ENCODE assay signal across 22 cellular contexts in the genomic region with DNA sequence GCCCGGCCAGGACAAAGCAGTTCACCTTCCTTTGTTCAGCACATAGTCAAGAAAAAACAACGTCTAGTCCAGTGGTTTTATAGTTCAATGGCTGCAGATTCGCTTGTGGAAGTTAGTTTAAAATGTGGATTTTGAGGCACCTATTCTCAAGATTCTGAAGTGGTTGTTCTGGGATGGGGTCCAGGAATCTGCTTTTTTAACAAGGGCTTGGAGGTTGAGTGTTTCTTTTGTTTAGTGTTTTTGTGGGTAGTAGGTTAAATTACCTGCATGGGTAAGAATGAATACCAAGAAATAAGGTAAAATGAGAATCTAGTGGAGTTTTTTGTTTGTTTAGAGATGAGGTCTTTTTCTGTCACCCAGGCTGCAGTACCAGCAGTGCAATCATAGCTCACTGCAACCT. TPM values are rescaled to one million over a fixed set of nuclear protein-coding genes. Genes with fewer than 3 reads are reported as not detected.
"Had no signal": no experiment of that assay in that cellular context is flagged by ENCODE, and none has a peak within 500 bp of the region (broad histone marks: within the 10 kb centered on the region; RNA-seq: fewer than 3 reads in every experiment).

No MANE protein-coding gene starts in this region.

- H3K27me3 ChIP-seq: esophagus squamous epithelium, gastrocnemius medialis, tibial nerve had no signal

- H3K27ac ChIP-seq: esophagus squamous epithelium, gastrocnemius medialis, left ventricle myocardium inferior, tibial nerve had no signal

- H3K4me1 ChIP-seq: esophagus squamous epithelium, gastrocnemius medialis, left ventricle myocardium inferior had no signal

- H3K36me3 ChIP-seq: esophagus squamous epithelium, gastrocnemius medialis, left ventricle myocardium inferior, tibial nerve had no signal

- H3K36me3 Mint-ChIP-seq: activated CD8-positive, alpha-beta memory T cell treated with anti-CD3 and anti-CD28 coated beads, Interleukin-2, amount 10 ng/mL, durations not matched to agents 7 days and 5 days; activated naive CD8-positive, alpha-beta T cell treated with anti-CD3 and anti-CD28 coated beads, Interleukin-2, amount 10 ng/mL, durations not matched to agents 7 days and 5 days; naive thymus-derived CD4-positive, alpha-beta T cell had no signal

- ATAC-seq: activated CD4-positive, CD25-positive, alpha-beta regulatory T cell treated with anti-CD3 and anti-CD28 coated beads, Interleukin-2, amount 50 U/mL, for 24 hours; activated CD8-positive, alpha-beta memory T cell treated with anti-CD3 and anti-CD28 coated beads, Interleukin-2, amount 10 ng/mL, durations not matched to agents 7 days and 5 days; activated CD8-positive, alpha-beta T cell treated with anti-CD3 and anti-CD28 coated beads for 36 hours; gastrocnemius medialis; naive thymus-derived CD4-positive, alpha-beta T cell had no signal

- H3K4me3 ChIP-seq: esophagus squamous epithelium, gastrocnemius medialis, left ventricle myocardium inferior, tibial nerve had no signal

- DNase-seq: activated CD4-positive, alpha-beta T cell treated with anti-CD3 and anti-CD28 coated beads, Interleukin-2, amount 10 ng/mL, durations not matched to agents 24 days and 14 days; activated CD8-positive, alpha-beta memory T cell treated with anti-CD3 and anti-CD28 coated beads, Interleukin-2, amount 10 ng/mL, durations not matched to agents 7 days and 5 days; activated CD8-positive, alpha-beta T cell treated with anti-CD3 and anti-CD28 coated beads for 36 hours; activated gamma-delta T cell treated with Interleukin-2 at 50 U/mL for 16 hours; activated naive CD8-positive, alpha-beta T cell treated with anti-CD3 and anti-CD28 coated beads, Interleukin-2, amount 10 ng/mL, durations not matched to agents 7 days and 5 days; amygdala; cortex of kidney; endodermal cell; esophagus squamous epithelium; gastrocnemius medialis; hypothalamus; left ventricle myocardium inferior; naive thymus-derived CD4-positive, alpha-beta T cell; stimulated activated CD4-positive, alpha-beta T cell treated with anti-CD3 and anti-CD28 coated beads, Interleukin-12 subunit alpha, Interleukin-12 subunit beta, amount 100 ng/mL, for 4 hours; stimulated activated CD4-positive, alpha-beta T cell treated with anti-CD3 and anti-CD28 coated beads, Interleukin-4, amount 100 ng/mL, for 4 hours; substantia nigra; T-helper 2 cell had no signal

- H3K9me3 Mint-ChIP-seq: activated CD4-positive, alpha-beta T cell treated with anti-CD3 and anti-CD28 coated beads, Interleukin-2, amount 10 ng/mL, durations not matched to agents 24 days and 14 days; activated CD8-positive, alpha-beta T cell treated with anti-CD3 and anti-CD28 coated beads for 36 hours; activated naive CD8-positive, alpha-beta T cell treated with anti-CD3 and anti-CD28 coated beads, Interleukin-2, amount 10 ng/mL, durations not matched to agents 7 days and 5 days; activated T-helper 1 cell treated with anti-CD3 and anti-CD28 coated beads, Interleukin-12 subunit alpha, Interleukin-12 subunit beta, Interleukin-2, Interleukin-4 antibody, amounts not matched to agents 30 ng/mL and 10 ng/mL and 1 ng/mL, durations not matched to agents 14 hours and 24 hours and 36 hours; endodermal cell; naive thymus-derived CD4-positive, alpha-beta T cell; neural crest cell; stimulated activated naive CD8-positive, alpha-beta T cell treated with anti-CD3 and anti-CD28 coated beads, Interleukin-15, Interleukin-2, amounts not matched to agents 100 ng/mL and 50 ng/mL, for 24 hours had no signal

- H3K27ac Mint-ChIP-seq: activated CD4-positive, alpha-beta T cell treated with anti-CD3 and anti-CD28 coated beads, Interleukin-2, amount 10 ng/mL, durations not matched to agents 24 days and 14 days; activated CD8-positive, alpha-beta memory T cell treated with anti-CD3 and anti-CD28 coated beads, Interleukin-2, amount 10 ng/mL, durations not matched to agents 7 days and 5 days; activated CD8-positive, alpha-beta T cell treated with anti-CD3 and anti-CD28 coated beads for 36 hours; activated naive CD8-positive, alpha-beta T cell treated with anti-CD3 and anti-CD28 coated beads, Interleukin-2, amount 10 ng/mL, durations not matched to agents 7 days and 5 days; activated T-helper 1 cell treated with anti-CD3 and anti-CD28 coated beads, Interleukin-12 subunit alpha, Interleukin-12 subunit beta, Interleukin-2, Interleukin-4 antibody, amounts not matched to agents 30 ng/mL and 10 ng/mL and 1 ng/mL, durations not matched to agents 14 hours and 24 hours and 36 hours; endodermal cell; naive thymus-derived CD4-positive, alpha-beta T cell; stimulated activated naive CD8-positive, alpha-beta T cell treated with anti-CD3 and anti-CD28 coated beads, Interleukin-15, Interleukin-2, amounts not matched to agents 100 ng/mL and 50 ng/mL, for 24 hours had no signal

- H3K4me1 Mint-ChIP-seq: activated CD4-positive, alpha-beta T cell treated with anti-CD3 and anti-CD28 coated beads, Interleukin-2, amount 10 ng/mL, durations not matched to agents 24 days and 14 days; activated CD8-positive, alpha-beta memory T cell treated with anti-CD3 and anti-CD28 coated beads, Interleukin-2, amount 10 ng/mL, durations not matched to agents 7 days and 5 days; activated naive CD8-positive, alpha-beta T cell treated with anti-CD3 and anti-CD28 coated beads, Interleukin-2, amount 10 ng/mL, durations not matched to agents 7 days and 5 days had no signal

- H3K4me3 Mint-ChIP-seq: activated CD4-positive, alpha-beta T cell treated with anti-CD3 and anti-CD28 coated beads, Interleukin-2, amount 10 ng/mL, durations not matched to agents 24 days and 14 days; activated CD8-positive, alpha-beta memory T cell treated with anti-CD3 and anti-CD28 coated beads, Interleukin-2, amount 10 ng/mL, durations not matched to agents 7 days and 5 days; activated CD8-positive, alpha-beta T cell treated with anti-CD3 and anti-CD28 coated beads for 36 hours; activated naive CD8-positive, alpha-beta T cell treated with anti-CD3 and anti-CD28 coated beads, Interleukin-2, amount 10 ng/mL, durations not matched to agents 7 days and 5 days; activated T-helper 1 cell treated with anti-CD3 and anti-CD28 coated beads, Interleukin-12 subunit alpha, Interleukin-12 subunit beta, Interleukin-2, Interleukin-4 antibody, amounts not matched to agents 30 ng/mL and 10 ng/mL and 1 ng/mL, durations not matched to agents 14 hours and 24 hours and 36 hours; endodermal cell; naive thymus-derived CD4-positive, alpha-beta T cell; neural crest cell; stimulated activated naive CD8-positive, alpha-beta T cell treated with anti-CD3 and anti-CD28 coated beads, Interleukin-15, Interleukin-2, amounts not matched to agents 100 ng/mL and 50 ng/mL, for 24 hours had no signal

- H3K9me3 ChIP-seq: esophagus squamous epithelium, gastrocnemius medialis, left ventricle myocardium inferior, tibial nerve had no signal

RNA-seq across cellular contexts. Expression of gene RANBP3L, which starts 31.5 kb away (rescaled TPM):
- total RNA-seq: activated CD4-positive, alpha-beta T cell treated with anti-CD3 and anti-CD28 coated beads, Interleukin-2, amount 10 ng/mL, durations not matched to agents 24 days and 14 days; activated CD8-positive, alpha-beta memory T cell treated with anti-CD3 and anti-CD28 coated beads, Interleukin-2, amount 10 ng/mL, durations not matched to agents 7 days and 5 days; activated CD8-positive, alpha-beta T cell treated with anti-CD3 and anti-CD28 coated beads for 36 hours; activated naive CD8-positive, alpha-beta T cell treated with anti-CD3 and anti-CD28 coated beads, Interleukin-2, amount 10 ng/mL, durations not matched to agents 7 days and 5 days; activated T-helper 1 cell treated with anti-CD3 and anti-CD28 coated beads, Interleukin-12 subunit alpha, Interleukin-12 subunit beta, Interleukin-2, Interleukin-4 antibody, amounts not matched to agents 30 ng/mL and 10 ng/mL and 1 ng/mL, durations not matched to agents 14 hours and 24 hours and 36 hours; endodermal cell; naive thymus-derived CD4-positive, alpha-beta T cell; neural crest cell had no signal
